1 cellular context compared by ENCODE assay signal in the genomic region with DNA sequence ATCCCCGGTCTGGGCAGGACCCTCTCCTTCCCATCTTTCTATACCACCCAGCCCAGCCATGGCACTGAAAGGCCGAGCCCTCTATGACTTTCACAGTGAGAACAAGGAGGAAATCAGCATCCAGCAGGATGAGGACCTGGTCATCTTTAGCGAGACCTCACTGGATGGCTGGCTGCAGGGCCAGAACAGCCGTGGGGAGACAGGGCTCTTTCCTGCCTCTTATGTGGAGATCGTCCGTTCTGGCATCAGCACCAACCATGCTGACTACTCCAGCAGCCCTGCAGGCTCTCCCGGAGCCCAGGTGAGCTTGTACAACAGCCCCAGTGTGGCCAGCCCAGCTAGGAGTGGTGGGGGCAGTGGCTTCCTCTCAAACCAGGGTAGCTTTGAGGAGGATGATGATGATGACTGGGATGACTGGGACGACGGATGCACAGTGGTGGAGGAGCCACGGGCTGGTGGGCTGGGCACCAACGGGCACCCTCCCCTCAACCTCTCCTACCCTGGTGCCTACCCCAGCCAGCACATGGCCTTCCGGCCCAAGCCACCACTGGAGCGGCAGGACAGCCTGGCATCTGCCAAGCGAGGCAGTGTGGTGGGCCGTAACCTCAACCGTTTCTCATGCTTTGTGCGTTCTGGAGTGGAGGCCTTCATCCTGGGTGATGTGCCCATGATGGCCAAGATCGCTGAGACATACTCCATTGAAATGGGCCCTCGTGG.
TF ChIP-seq lines count a peak whose summit lies in the region.

No MANE protein-coding gene starts in this region.

TF ChIP-seq in SK-N-SH, 30 proteins besides CTCF, POLR2A, EP300 and RAD21:
- TF ChIP-seq, protein P1, sequence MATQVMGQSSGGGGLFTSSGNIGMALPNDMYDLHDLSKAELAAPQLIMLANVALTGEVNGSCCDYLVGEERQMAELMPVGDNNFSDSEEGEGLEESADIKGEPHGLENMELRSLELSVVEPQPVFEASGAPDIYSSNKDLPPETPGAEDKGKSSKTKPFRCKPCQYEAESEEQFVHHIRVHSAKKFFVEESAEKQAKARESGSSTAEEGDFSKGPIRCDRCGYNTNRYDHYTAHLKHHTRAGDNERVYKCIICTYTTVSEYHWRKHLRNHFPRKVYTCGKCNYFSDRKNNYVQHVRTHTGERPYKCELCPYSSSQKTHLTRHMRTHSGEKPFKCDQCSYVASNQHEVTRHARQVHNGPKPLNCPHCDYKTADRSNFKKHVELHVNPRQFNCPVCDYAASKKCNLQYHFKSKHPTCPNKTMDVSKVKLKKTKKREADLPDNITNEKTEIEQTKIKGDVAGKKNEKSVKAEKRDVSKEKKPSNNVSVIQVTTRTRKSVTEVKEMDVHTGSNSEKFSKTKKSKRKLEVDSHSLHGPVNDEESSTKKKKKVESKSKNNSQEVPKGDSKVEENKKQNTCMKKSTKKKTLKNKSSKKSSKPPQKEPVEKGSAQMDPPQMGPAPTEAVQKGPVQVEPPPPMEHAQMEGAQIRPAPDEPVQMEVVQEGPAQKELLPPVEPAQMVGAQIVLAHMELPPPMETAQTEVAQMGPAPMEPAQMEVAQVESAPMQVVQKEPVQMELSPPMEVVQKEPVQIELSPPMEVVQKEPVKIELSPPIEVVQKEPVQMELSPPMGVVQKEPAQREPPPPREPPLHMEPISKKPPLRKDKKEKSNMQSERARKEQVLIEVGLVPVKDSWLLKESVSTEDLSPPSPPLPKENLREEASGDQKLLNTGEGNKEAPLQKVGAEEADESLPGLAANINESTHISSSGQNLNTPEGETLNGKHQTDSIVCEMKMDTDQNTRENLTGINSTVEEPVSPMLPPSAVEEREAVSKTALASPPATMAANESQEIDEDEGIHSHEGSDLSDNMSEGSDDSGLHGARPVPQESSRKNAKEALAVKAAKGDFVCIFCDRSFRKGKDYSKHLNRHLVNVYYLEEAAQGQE (IDR thresholded peaks at IDR 0.05; ENCODE audit: low read depth, low read length) = no peak
- TF ChIP-seq GATA2 (CRISPR knock-in tag; IDR thresholded peaks at IDR 0.05) (no peak), FOXM1 (IDR thresholded peaks at IDR 0.05; ENCODE audit: low read depth) (no peak), EZH2phosphoT487 (IDR thresholded peaks at IDR 0.05; ENCODE audit: borderline replicate concordance, low read depth) (no peak), MAX (IDR thresholded peaks at IDR 0.05; ENCODE audit: low read depth) (no peak), ELF1 (IDR thresholded peaks at IDR 0.05) (no peak), JUND (IDR thresholded peaks at IDR 0.05) (no peak), USF2 (IDR thresholded peaks at IDR 0.05; ENCODE audit: borderline replicate concordance, low read depth, low read length) (no peak), GABPA (IDR thresholded peaks at IDR 0.05; ENCODE audit: low read depth) (no peak), NRF1 (IDR thresholded peaks at IDR 0.05; ENCODE audit: low read depth, low read length) (no peak), TAF1 (IDR thresholded peaks at IDR 0.05; ENCODE audit: borderline replicate concordance, low read depth, low read length) (no peak), SIN3A (IDR thresholded peaks at IDR 0.05; ENCODE audit: borderline replicate concordance, low read depth, low read length) (no peak), RFX5 (IDR thresholded peaks at IDR 0.05; ENCODE audit: low read length) (no peak), CHD2 (IDR thresholded peaks at IDR 0.05; ENCODE audit: low read length, partially characterized antibody) (no peak), ZBTB33 (IDR thresholded peaks at IDR 0.05; ENCODE audit: borderline replicate concordance, low read depth) (no peak), FOSL2 (IDR thresholded peaks at IDR 0.05; ENCODE audit: borderline replicate concordance, low read depth) (no peak), MEF2A (IDR thresholded peaks at IDR 0.05; ENCODE audit: borderline replicate concordance, low read depth) (no peak), IRF3 (IDR thresholded peaks at IDR 0.05; ENCODE audit: low read depth, low read length) (no peak)
- TF ChIP-seq, protein P2, sequence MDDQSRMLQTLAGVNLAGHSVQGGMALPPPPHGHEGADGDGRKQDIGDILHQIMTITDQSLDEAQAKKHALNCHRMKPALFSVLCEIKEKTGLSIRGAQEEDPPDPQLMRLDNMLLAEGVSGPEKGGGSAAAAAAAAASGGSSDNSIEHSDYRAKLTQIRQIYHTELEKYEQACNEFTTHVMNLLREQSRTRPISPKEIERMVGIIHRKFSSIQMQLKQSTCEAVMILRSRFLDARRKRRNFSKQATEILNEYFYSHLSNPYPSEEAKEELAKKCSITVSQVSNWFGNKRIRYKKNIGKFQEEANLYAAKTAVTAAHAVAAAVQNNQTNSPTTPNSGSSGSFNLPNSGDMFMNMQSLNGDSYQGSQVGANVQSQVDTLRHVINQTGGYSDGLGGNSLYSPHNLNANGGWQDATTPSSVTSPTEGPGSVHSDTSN (IDR thresholded peaks at IDR 0.05) = no peak
